In the genomic region with DNA sequence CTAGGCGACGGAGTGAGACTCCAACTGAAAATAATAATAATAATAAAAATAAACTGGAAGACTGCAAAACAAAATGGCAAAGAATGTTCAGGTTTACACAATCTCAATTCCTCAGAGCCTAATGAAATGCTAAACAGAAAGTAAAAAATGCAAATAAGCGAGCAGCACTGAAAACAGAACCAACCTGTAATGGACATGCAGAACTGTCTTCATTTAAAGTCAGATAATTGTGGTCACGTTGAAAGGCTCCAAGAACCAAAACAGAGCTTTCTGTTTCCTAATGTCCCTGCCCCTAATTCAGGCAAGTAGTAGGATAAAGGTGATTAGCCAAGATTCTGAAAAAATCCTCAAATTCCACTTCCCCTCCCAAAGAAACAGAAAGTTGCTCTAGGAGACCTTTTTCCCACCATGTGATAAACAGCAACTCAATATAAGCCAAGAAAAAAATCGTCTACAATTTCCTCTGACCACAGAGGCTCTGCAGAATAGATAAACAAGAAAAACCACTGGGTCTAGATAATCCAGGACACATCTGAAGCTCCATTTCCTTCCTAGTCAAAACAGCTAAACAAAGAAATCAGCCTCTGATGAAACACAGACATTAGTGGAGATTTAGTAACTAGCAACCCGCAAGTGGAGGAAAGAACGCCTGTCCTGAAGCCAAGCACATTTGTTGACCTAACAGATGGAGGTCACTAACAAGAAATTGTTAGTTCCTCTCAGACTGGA, we compare ENCODE assay signal across 8 cellular contexts. TPM values are rescaled to one million over a fixed set of nuclear protein-coding genes. Genes with fewer than 3 reads are reported as not detected.
A peak's percentile ranks its signal among the peaks of the same experiment; 100 is the strongest.
DNase-seq lines count a peak whose midpoint lies in the region; ATAC-seq and TF ChIP-seq lines count a peak whose summit lies in the region.

No MANE protein-coding gene starts in this region.

- H4K91ac ChIP-seq in neuronal stem cell (ENCODE audit: low read depth, low read length, poor library complexity) = no peak overlapping the region

- POLR2A ChIA-PET in PC-3 (lab: Charles Lee; ENCODE audit: unreplicated experiment) = no interaction called here

- H3K14ac ChIP-seq in neuronal stem cell (ENCODE audit: low read length) = no peak overlapping the region

- CTCF ChIA-PET in PC-3 (lab: Charles Lee) = no interaction called here

- H4K8ac ChIP-seq in neuronal stem cell (ENCODE audit: low read depth, low read length) = no peak overlapping the region

- TF ChIP-seq POLR2A in esophagus muscularis mucosa (IDR thresholded peaks at IDR 0.05; ENCODE audit: low read depth) (no peak), sigmoid colon (IDR thresholded peaks at IDR 0.05) (no peak)

- TF ChIP-seq CTCF in GM10266 (IDR thresholded peaks at IDR 0.05; ENCODE audit: control insufficient read depth, insufficient read depth, low read depth, missing control alignments) = no peak
- TF ChIP-seq CTCF in HFF-Myc (IDR thresholded peaks at IDR 0.05; ENCODE audit: low read depth, low read length, missing control alignments) = no peak
- TF ChIP-seq CTCF in PC-3 (conservative IDR thresholded peaks at IDR 0.05; ENCODE audit: low read depth, low read length) = no peak
- no peak for TF ChIP-seq CTCF in esophagus muscularis mucosa (IDR thresholded peaks at IDR 0.05)
- TF ChIP-seq CTCF in sigmoid colon (IDR thresholded peaks at IDR 0.05) = no peak

- H3K9me3 ChIP-seq in PC-3 (ENCODE audit: low read length) (no peaks in the 10 kb centered on the region), esophagus muscularis mucosa (no peaks in the 10 kb centered on the region), sigmoid colon (no peaks in the 10 kb centered on the region), neuronal stem cell (replicated peaks in 1 of 2; ENCODE audit: control insufficient read depth in 2 of 2, insufficient read depth in 1 of 2, low read depth in 1 of 2, low read length in 2 of 2) (peaks cover 4 to 19% of the 10 kb centered on the region in 2 donors)

- H3K36me3 ChIP-seq in PC-3 (ENCODE audit: low read depth, low read length) (0 out of 2 replicates have a peak, but pooled peaks cover 2% of the 10 kb centered on the region), esophagus muscularis mucosa (no peaks in the 10 kb centered on the region), sigmoid colon (no peaks in the 10 kb centered on the region), neuronal stem cell (replicated peaks in 1 of 2; ENCODE audit: control insufficient read depth in 2 of 2, insufficient read depth in 2 of 2, low read length in 2 of 2) (peaks cover 0 to 22% of the 10 kb centered on the region in 2 donors)

- H3K9ac ChIP-seq in PC-3 (ENCODE audit: low read length) (no peak overlapping the region), neuronal stem cell (ENCODE audit: low read depth, low read length, poor library complexity) (no peak overlapping the region)

- H3K79me1 ChIP-seq in neuronal stem cell (ENCODE audit: low read depth, low read length) = no peaks in the 10 kb centered on the region

- no TSS peak for BruUV-seq in PC-3 (replicated peaks; lab: Mats Ljungman, UMichigan)

- DNase-seq in GM10266 (ENCODE audit: extremely low spot score) = peak; percentile 31
- peak; percentile 63 for DNase-seq in HFF-Myc (ENCODE audit: extremely low read depth, low read depth)
- peak; percentile 33 for DNase-seq in PC-3
- no peak for DNase-seq in esophagus muscularis mucosa (ENCODE audit: extremely low spot score)
- peak; percentile 74 for DNase-seq in sigmoid colon
- no peak for DNase-seq in neuronal stem cell (ENCODE audit: low spot score)
- DNase-seq in posterior cingulate gyrus = no peak
- DNase-seq in left ventricle myocardium superior = no peak

- peaks cover 25% of the 10 kb centered on the region for H4K20me1 ChIP-seq in PC-3 (ENCODE audit: low read length)

- no peaks in the 10 kb centered on the region for H3K9me2 ChIP-seq in PC-3 (replicated peaks; ENCODE audit: low read length)

- H2BK120ac ChIP-seq in neuronal stem cell (ENCODE audit: low read depth, low read length) = no peak overlapping the region

- H3K18ac ChIP-seq in neuronal stem cell (ENCODE audit: low read length) = no peak overlapping the region

- intact Hi-C loops in PC-3 (cut with micrococcal nuclease) (loop anchor here (5.0 kb wide), 3 partner anchors 288 to 353 kb away; partner anchors contain the start of genes KLHL28 and TOGARAM1), esophagus muscularis mucosa (cut with DNase I) (loop anchor here (5.0 to 10.0 kb wide), 2 partner anchors 118 to 285 kb away; partner anchors contain the start of genes FKBP3, KLHL28 and TOGARAM1), sigmoid colon (cut with DNase I) (loop anchor here (5.0 kb wide), 2 partner anchors 113 to 338 kb away; partner anchors contain the start of gene FANCM), posterior cingulate gyrus (cut with DNase I) (loop anchor here (5.0 to 10.0 kb wide), 2 partner anchors 115 to 338 kb away; partner anchors contain the start of genes FANCM and FKBP3), left ventricle myocardium superior (cut with micrococcal nuclease) (loop anchor here (10.0 kb wide), 1 partner anchor 115 kb away; the partner anchor contains the start of genes FANCM and FKBP3)

- H3F3A ChIP-seq in PC-3 (ENCODE audit: low read length, unreplicated experiment) = no peaks in the 10 kb centered on the region

- no peak overlapping the region for H2BK5ac ChIP-seq in neuronal stem cell (ENCODE audit: low read length)

- no peak overlapping the region for H2BK12ac ChIP-seq in neuronal stem cell (ENCODE audit: low read length)

- H3K27me3 ChIP-seq in PC-3 (ENCODE audit: low read length) (no peaks in the 10 kb centered on the region), esophagus muscularis mucosa (no peaks in the 10 kb centered on the region), sigmoid colon (no peaks in the 10 kb centered on the region), neuronal stem cell (ENCODE audit: control insufficient read depth in 3 of 3, insufficient read depth in 3 of 3, low read depth in 1 of 3, low read length in 3 of 3) (no peaks in the 10 kb centered on the region)

- no peak overlapping the region for H3K23ac ChIP-seq in neuronal stem cell (ENCODE audit: low read depth, low read length, poor library complexity)

- peaks cover 23% of the 10 kb centered on the region for H3K4me1 ChIP-seq in PC-3 (ENCODE audit: insufficient read depth, low read length)
- peaks cover 18 to 43% (median 30%) of the 10 kb centered on the region in 4 donors for H3K4me1 ChIP-seq in esophagus muscularis mucosa
- peaks cover 0 to 17% (median 11%) of the 10 kb centered on the region in 4 donors for H3K4me1 ChIP-seq in sigmoid colon
- no peaks in the 10 kb centered on the region for H3K4me1 ChIP-seq in neuronal stem cell (ENCODE audit: control insufficient read depth in 2 of 2, insufficient read depth in 1 of 2, low read depth in 1 of 2, low read length in 2 of 2)

- ATAC-seq in PC-3 (no peak), left ventricle myocardium superior (no peak)

- H2AK5ac ChIP-seq in neuronal stem cell (ENCODE audit: low read depth, low read length) = no peak overlapping the region

- 61% methylated on average over 7 of the region's 7 CpGs for WGBS in esophagus muscularis mucosa
- WGBS in sigmoid colon, 2 donors = 47 to 71% methylated on average over 7 of the region's 7 CpGs
- no CpG with 5 or more reads among the region's 7 CpGs for WGBS in neuronal stem cell (ENCODE audit: extremely low coverage in 2 of 2, insufficient read length in 2 of 2, insufficient replicate concordance in 1 of 2), 2 donors

- H3K4me3 ChIP-seq in HFF-Myc (replicated peaks; ENCODE audit: low read depth, low read length) (peak overlapping the region; percentile 9), PC-3 (ENCODE audit: low read length) (peak overlapping the region; percentile 71; the same call in 1 of the 2 replicates), esophagus muscularis mucosa (peak overlapping the region in 2 of 4 donors; percentile 11 to 17), sigmoid colon (peak overlapping the region in 1 of 4 donors; percentile 1), neuronal stem cell (ENCODE audit: low read length in 2 of 2) (no peak overlapping the region)

- H3K4me2 ChIP-seq in PC-3 (ENCODE audit: low read length) (peak overlapping the region; percentile 88), neuronal stem cell (ENCODE audit: insufficient read depth, low read length, poor library complexity, severe bottlenecking) (no peak overlapping the region)

- no peak overlapping the region for H3K27ac ChIP-seq in PC-3 (ENCODE audit: low read length)
- H3K27ac ChIP-seq in esophagus muscularis mucosa (replicated peaks in 1 of 4) = peak overlapping the region; percentile 34 to 53 (median 50)
- H3K27ac ChIP-seq in sigmoid colon = peak overlapping the region; percentile 36 to 92 (median 48)
- H3K27ac ChIP-seq in neuronal stem cell (replicated peaks; ENCODE audit: low read length) = no peak overlapping the region

- TF ChIP-seq EP300 in esophagus muscularis mucosa (IDR thresholded peaks at IDR 0.05) (no peak), sigmoid colon (IDR thresholded peaks at IDR 0.05) (peak in 1 of 4 donors; percentile 6)

- H3K79me2 ChIP-seq in PC-3 (ENCODE audit: low read length) = peaks cover 80% of the 10 kb centered on the region

- no peak overlapping the region for H2BK15ac ChIP-seq in neuronal stem cell (ENCODE audit: low read length)

- no peak overlapping the region for H3K4ac ChIP-seq in neuronal stem cell (ENCODE audit: low read length)

- no peak overlapping the region for H2AFZ ChIP-seq in PC-3 (ENCODE audit: low read length)
- no peak overlapping the region for H2AFZ ChIP-seq in neuronal stem cell (ENCODE audit: low read length)

RNA-seq across cellular contexts. Expression of gene MIS18BP1, which starts 3.0 kb away (rescaled TPM):
- total RNA-seq in PC-3 (2014; rRNA removed) (39.3 and 42.3 TPM in 2 replicates), esophagus muscularis mucosa (10 to 100 TPM; 10.8 to 20.8 (median 12.7) TPM), sigmoid colon (10 to 100 TPM; 15.0 to 43.8 (median 21.1) TPM), left ventricle myocardium superior (5.5 TPM)
- 10 to 100 TPM in 2 of 3 donors, 1 to 10 TPM in 1; 6.6 to 23.4 (median 13.9) TPM for polyA plus RNA-seq in sigmoid colon
- polyA plus RNA-seq in neuronal stem cell (2013, experiment 1 of 2) = 52.8 TPM
- 56.9 TPM for polyA plus RNA-seq in neuronal stem cell (2013, experiment 2 of 2)

Comparison
In these comparisons a context has a peak if more than half of its experiments do, and no peak if none do; other contexts are left out.
1. DNase-seq: peak in GM10266 (single experiment), HFF-Myc (single experiment), PC-3 (single experiment) and sigmoid colon (single experiment); none in esophagus muscularis mucosa (single experiment), neuronal stem cell (single experiment), posterior cingulate gyrus (0 of 10) and left ventricle myocardium superior (single experiment).
2. H3K4me3 ChIP-seq: peak in HFF-Myc (single experiment) and PC-3 (single experiment); none in neuronal stem cell (0 of 2).
3. H3K27ac ChIP-seq: peak in esophagus muscularis mucosa (4 of 4) and sigmoid colon (4 of 4); none in PC-3 (single experiment) and neuronal stem cell (single experiment).